ENCODE assay signal across 7 cellular contexts in the genomic region with DNA sequence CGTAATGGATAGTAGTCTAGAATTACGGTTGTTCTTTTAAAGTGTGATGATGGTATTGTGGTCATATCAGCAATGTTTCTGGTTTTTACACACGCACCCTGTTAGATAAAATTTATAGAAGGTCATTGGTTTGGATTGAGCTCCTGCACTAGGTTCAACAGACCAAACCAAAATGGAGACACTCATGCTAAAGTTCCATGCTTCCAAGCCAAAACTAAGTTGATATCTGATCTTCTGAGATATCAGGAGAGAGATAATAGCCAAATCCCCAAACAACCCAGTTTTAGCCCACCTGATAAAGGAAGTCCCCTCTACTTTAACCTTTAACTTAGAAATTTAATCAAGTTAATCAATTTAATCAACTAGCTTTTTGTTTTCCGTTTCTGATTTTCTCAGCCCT. TPM values are rescaled to one million over a fixed set of nuclear protein-coding genes. Genes with fewer than 3 reads are reported as not detected.
A peak's percentile ranks its signal among the peaks of the same experiment; 100 is the strongest.
DNase-seq lines count a peak whose midpoint lies in the region; ATAC-seq and TF ChIP-seq lines count a peak whose summit lies in the region.

No MANE protein-coding gene starts in this region.

- TF ChIP-seq RAD21 in HCT116 (IDR thresholded peaks at IDR 0.05; ENCODE audit: low read depth) (no peak), SK-N-SH (IDR thresholded peaks at IDR 0.05; ENCODE audit: low read length) (no peak)

- H3K9me3 ChIP-seq in HCT116 (ENCODE audit: control insufficient read depth in 1 of 2, insufficient read depth in 1 of 2, low read depth in 1 of 2, low read length in 2 of 2) (no peaks in the 10 kb centered on the region), SK-N-SH (no peaks in the 10 kb centered on the region), gastrocnemius medialis (no peaks in the 10 kb centered on the region), testis (no peaks in the 10 kb centered on the region)

- RAD21 ChIA-PET in HCT116 (lab: Charles Lee; ENCODE audit: low non-redundant PET in 1 of 2, low total read pairs in 2 of 2, uncharacterized antibody in 2 of 2, unreplicated experiment in 2 of 2): interaction anchor here in 1 of 2 experiments (1.1 kb wide), 1 partner anchor 14 kb away, joined by 3 read pairs; no protein-coding TSS in a partner anchor

- H3K4me3 ChIP-seq in HCT116 (replicated peaks in 1 of 2; ENCODE audit: low read depth in 1 of 2, low read length in 2 of 2) (peak overlapping the region; percentile 86 to 99), SK-N-SH (ENCODE audit: low read depth in 2 of 2, low read length in 1 of 2) (peak overlapping the region; percentile 66 to 88), epithelial cell of esophagus (ENCODE audit: low read length) (peak overlapping the region; percentile 93), gastrocnemius medialis (peak overlapping the region; percentile 56 to 86 (median 74)), testis (no peak overlapping the region)

- H4K20me1 ChIP-seq in HCT116 (ENCODE audit: insufficient read depth) (no peaks in the 10 kb centered on the region), SK-N-SH (ENCODE audit: insufficient read depth) (no peaks in the 10 kb centered on the region; the same call in 1 of the 2 replicates)

- peaks cover 26 to 60% of the 10 kb centered on the region in 2 experiments for H3K4me1 ChIP-seq in HCT116 (ENCODE audit: control insufficient read depth in 1 of 2, insufficient read depth in 2 of 2, low read length in 2 of 2)
- H3K4me1 ChIP-seq in SK-N-SH (ENCODE audit: control insufficient read depth in 1 of 2, insufficient read depth in 2 of 2, low read depth in 1 of 2, low read length in 1 of 2): peaks cover 0 to 4% of the 10 kb centered on the region in 2 experiments; a peak in 2 of 4 replicates
- H3K4me1 ChIP-seq in gastrocnemius medialis: peaks cover 44 to 58% of the 10 kb centered on the region in 2 donors
- peaks cover 8% of the 10 kb centered on the region for H3K4me1 ChIP-seq in testis

- H3K79me2 ChIP-seq in HCT116 (ENCODE audit: insufficient read depth, low read length): peaks cover 58% of the 10 kb centered on the region
- H3K79me2 ChIP-seq in SK-N-SH (ENCODE audit: insufficient read depth): peaks cover 60% of the 10 kb centered on the region

- H3K9ac ChIP-seq in HCT116 (ENCODE audit: low read length) (peak overlapping the region; percentile 91), SK-N-SH (peak overlapping the region; percentile 83)

- DNase-seq in HCT116 (ENCODE audit: low read depth, low spot score): no peak
- DNase-seq in SK-N-SH: no peak
- no peak for DNase-seq in epithelial cell of esophagus (ENCODE audit: low read depth)
- no peak for DNase-seq in gastrocnemius medialis
- no peak for DNase-seq in Ammon's horn (ENCODE audit: low spot score)
- no peak for DNase-seq in COLO668 (lab: John Stamatoyannopoulos, UW; ENCODE audit: unreplicated experiment)
- DNase-seq in testis: no peak

- H3K4me2 ChIP-seq in HCT116 (ENCODE audit: low read length) (peak overlapping the region; percentile 97), SK-N-SH (peak overlapping the region; percentile 74)

- TF ChIP-seq POLR2A in HCT116 (IDR thresholded peaks at IDR 0.05; ENCODE audit: borderline replicate concordance, extremely low read depth, insufficient read depth, insufficient read length) (no peak), gastrocnemius medialis (IDR thresholded peaks at IDR 0.05) (no peak), testis (IDR thresholded peaks at IDR 0.05) (no peak)

- in situ Hi-C loops in gastrocnemius medialis (cut with MboI; ENCODE audit: low sequenced_read_pairs in 4 of 4): loop anchor here in 2 of 4 donors (10.0 kb wide), 2 partner anchors 86 to 96 kb away; partner anchors contain the start of genes BCL2L12 (in 1 of the 2), IRF3 (in 1 of the 2) and PRMT1 (in 1 of the 2)

- CTCF ChIA-PET in HCT116 (lab: Charles Lee) (interaction anchor here (4.0 kb wide), 1 partner anchor 9 kb away, joined by 22 read pairs; no protein-coding TSS in a partner anchor), SK-N-SH (lab: Yijun Ruan, JAX) (interaction anchor here (1.2 to 6.8 kb wide), 6 partner anchors 9 to 103 kb away, joined by 3 to 65 read pairs (median 7); partner anchors contain the start of gene RPS11)

- H2AFZ ChIP-seq in HCT116 (ENCODE audit: low read depth, low read length, poor library complexity, severe bottlenecking) (no peak overlapping the region), SK-N-SH (ENCODE audit: low read depth) (no peak overlapping the region; the same call in 1 of the 2 replicates)

- WGBS in SK-N-SH (ENCODE audit: low lambda C conversion rate): 63% methylated on average over 4 of the region's 4 CpGs
- WGBS in testis, 2 donors: 57 to 64% methylated on average over 4 of the region's 4 CpGs

- no peak for ATAC-seq in HCT116
- no peak for ATAC-seq in gastrocnemius medialis

- TF ChIP-seq CTCF in HCT116 (IDR thresholded peaks at IDR 0.05 in 2 of 3, conservative IDR thresholded peaks at IDR 0.05 in 1 of 3; ENCODE audit: borderline replicate concordance in 1 of 3, insufficient read depth in 1 of 3, low read depth in 2 of 3, low read length in 2 of 3) (no peak), SK-N-SH (IDR thresholded peaks at IDR 0.05) (no peak), epithelial cell of esophagus (IDR thresholded peaks at IDR 0.05; ENCODE audit: insufficient read depth, low read depth, low read length, missing control alignments) (no peak), gastrocnemius medialis (IDR thresholded peaks at IDR 0.05 in 4 of 5, conservative IDR thresholded peaks at IDR 0.05 in 1 of 5) (no peak), testis (IDR thresholded peaks at IDR 0.05) (no peak)

- H3K27me3 ChIP-seq in HCT116 (ENCODE audit: insufficient read depth, low read length): no peaks in the 10 kb centered on the region
- no peaks in the 10 kb centered on the region for H3K27me3 ChIP-seq in SK-N-SH (ENCODE audit: insufficient read depth)
- H3K27me3 ChIP-seq in gastrocnemius medialis: no peaks in the 10 kb centered on the region
- H3K27me3 ChIP-seq in testis: no peaks in the 10 kb centered on the region

- intact Hi-C loops in HCT116 (cut with micrococcal nuclease): no loop called here
- intact Hi-C loops in gastrocnemius medialis (cut with DNase I; ENCODE audit: low total_unique reads): no loop called here
- intact Hi-C loops in testis (cut with DNase I; ENCODE audit: low total_unique reads): no loop called here

- no peak overlapping the region; the same call in 1 of the 2 replicates for H3K27ac ChIP-seq in HCT116 (ENCODE audit: low read depth, low read length)
- H3K27ac ChIP-seq in SK-N-SH (ENCODE audit: low read depth in 2 of 2, low read length in 1 of 2): no peak overlapping the region
- H3K27ac ChIP-seq in gastrocnemius medialis: peak overlapping the region; percentile 80 to 88 (median 83)
- no peak overlapping the region for H3K27ac ChIP-seq in testis

- H3K36me3 ChIP-seq in HCT116 (ENCODE audit: control insufficient read depth in 1 of 2, insufficient read depth in 2 of 2, low read length in 2 of 2) (peaks cover 7 to 9% of the 10 kb centered on the region in 2 experiments), SK-N-SH (replicated peaks in 1 of 2; ENCODE audit: control insufficient read depth in 1 of 2, insufficient read depth in 2 of 2, low read length in 1 of 2) (peaks cover 6 to 13% of the 10 kb centered on the region in 2 experiments), gastrocnemius medialis (peaks cover 0 to 12% of the 10 kb centered on the region in 2 donors), testis (ENCODE audit: low read depth, missing control alignments) (no peaks in the 10 kb centered on the region)

- BruUV-seq in HCT116 (replicated peaks; lab: Mats Ljungman, UMichigan): no TSS peak

- POLR2A ChIA-PET in HCT116 (lab: Charles Lee): interaction anchor here (1.4 to 3.3 kb wide), 4 partner anchors 8 to 97 kb away, joined by 7 to 24 read pairs (median 15); partner anchors contain the start of genes PRMT1, PRR12 and RRAS
- POLR2A ChIA-PET in SK-N-SH (lab: Yijun Ruan, JAX): interaction anchor here (1.0 to 1.4 kb wide), 3 partner anchors 83 to 134 kb away, joined by 3 to 4 read pairs (median 3); partner anchors contain the start of gene RPS11

- H3F3A ChIP-seq in SK-N-SH (replicated peaks; ENCODE audit: insufficient read depth): peaks cover 4% of the 10 kb centered on the region

- no peak for TF ChIP-seq EP300 in SK-N-SH (IDR thresholded peaks at IDR 0.05; ENCODE audit: borderline replicate concordance in 1 of 2, low read depth in 1 of 2, low read length in 1 of 2)

- no peaks in the 10 kb centered on the region for H3K9me2 ChIP-seq in HCT116 (ENCODE audit: insufficient read depth)
- no peaks in the 10 kb centered on the region for H3K9me2 ChIP-seq in SK-N-SH

TF ChIP-seq in SK-N-SH, 30 proteins besides CTCF, POLR2A, EP300 and RAD21 (continues in another document):
- no peak for TF ChIP-seq RFX5 (IDR thresholded peaks at IDR 0.05; ENCODE audit: low read length)

RNA-seq across cellular contexts. Expression of gene NOSIP, which starts 1.2 kb away (rescaled TPM):
- total RNA-seq in HCT116 (2021; ENCODE audit: unreplicated experiment) (133 TPM), gastrocnemius medialis (10 to 100 TPM; 62.4 to 92.8 (median 78.9) TPM), testis (100 to 1,000 TPM; 145 to 151 TPM)
- 228 and 276 TPM in 2 replicates for polyA plus RNA-seq in HCT116 (2012)
- polyA plus RNA-seq in SK-N-SH (2012; rRNA removed) (101 and 128 TPM in 2 replicates), testis (ENCODE audit: insufficient read depth, low read depth, low replicate concordance) (241 TPM)
- 53.6 and 77.6 TPM in 2 replicates for polyA plus RNA-seq in SK-N-SH (2012; cell fraction: cytosol; rRNA removed)
- 159 and 225 TPM in 2 replicates for polyA plus RNA-seq in SK-N-SH (2012; cell fraction: nucleus; rRNA removed)

RNA-seq across cellular contexts. Expression of gene PRRG2, which starts 1.9 kb away (rescaled TPM):
- total RNA-seq in HCT116 (2021; ENCODE audit: unreplicated experiment): 6.2 TPM
- 5.3 and 5.5 TPM in 2 replicates for polyA plus RNA-seq in HCT116 (2012)
- 0.42 and 0.44 TPM in 2 replicates for polyA plus RNA-seq in SK-N-SH (2012; rRNA removed)
- 0.21 and 0.62 TPM in 2 replicates for polyA plus RNA-seq in SK-N-SH (2012; cell fraction: cytosol; rRNA removed)
- 0.33 and 0.42 TPM in 2 replicates for polyA plus RNA-seq in SK-N-SH (2012; cell fraction: nucleus; rRNA removed)
- 1 to 10 TPM in 3 of 4 donors, not detected in 1; 1.4 to 4.6 (median 3.8) TPM for total RNA-seq in gastrocnemius medialis
- total RNA-seq in testis: 1 to 10 TPM in 1 of 2 donors, under 1 TPM in 1; 0.71 to 1.9 TPM
- 3.0 TPM for polyA plus RNA-seq in testis (ENCODE audit: insufficient read depth, low read depth, low replicate concordance)

RNA-seq across cellular contexts. Expression of gene PRR12, which starts 11.8 kb away (rescaled TPM):
- 26.9 TPM for total RNA-seq in HCT116 (2021; ENCODE audit: unreplicated experiment)
- 12.2 and 13.1 TPM in 2 replicates for polyA plus RNA-seq in HCT116 (2012)
- 0.71 and 1.7 TPM in 2 replicates for polyA plus RNA-seq in SK-N-SH (2012; rRNA removed)
- 1.4 and 1.8 TPM in 2 replicates for polyA plus RNA-seq in SK-N-SH (2012; cell fraction: cytosol; rRNA removed)
- 5.2 and 8.9 TPM in 2 replicates for polyA plus RNA-seq in SK-N-SH (2012; cell fraction: nucleus; rRNA removed)
- total RNA-seq in gastrocnemius medialis: 1 to 10 TPM; 3.4 to 7.7 (median 3.8) TPM
- 10 to 100 TPM; 32.8 to 33.1 TPM for total RNA-seq in testis
- 15.7 TPM for polyA plus RNA-seq in testis (ENCODE audit: insufficient read depth, low read depth, low replicate concordance)

RNA-seq across cellular contexts. Expression of gene RCN3, which starts 51.4 kb away (rescaled TPM):
- total RNA-seq in HCT116 (2021; ENCODE audit: unreplicated experiment): 0.39 TPM
- polyA plus RNA-seq in HCT116 (2012): 0.13 TPM in 1 of 2 replicates, not detected in the other
- 1.4 and 1.8 TPM in 2 replicates for polyA plus RNA-seq in SK-N-SH (2012; rRNA removed)
- polyA plus RNA-seq in SK-N-SH (2012; cell fraction: cytosol; rRNA removed): 0.48 and 0.67 TPM in 2 replicates
- 11.6 and 13.9 TPM in 2 replicates for polyA plus RNA-seq in SK-N-SH (2012; cell fraction: nucleus; rRNA removed)
- total RNA-seq in gastrocnemius medialis: 10 to 100 TPM in 2 of 4 donors, 1 to 10 TPM in 2; 1.2 to 11.7 (median 7.6) TPM
- 10 to 100 TPM; 19.9 TPM for total RNA-seq in testis
- 42.1 TPM for polyA plus RNA-seq in testis (ENCODE audit: insufficient read depth, low read depth, low replicate concordance)

Comparison
In these comparisons a context has a peak if more than half of its experiments do, and no peak if none do; other contexts are left out.
1. H3K27ac ChIP-seq: peak in gastrocnemius medialis (4 of 4); none in HCT116 (single experiment), SK-N-SH (0 of 2) and testis (0 of 2).
2. H3K4me3 ChIP-seq: peak in HCT116 (2 of 2), SK-N-SH (2 of 2), epithelial cell of esophagus (single experiment) and gastrocnemius medialis (4 of 4); none in testis (0 of 2).